Comparison of ENCODE assay signal across 19 cellular contexts in the genomic region with DNA sequence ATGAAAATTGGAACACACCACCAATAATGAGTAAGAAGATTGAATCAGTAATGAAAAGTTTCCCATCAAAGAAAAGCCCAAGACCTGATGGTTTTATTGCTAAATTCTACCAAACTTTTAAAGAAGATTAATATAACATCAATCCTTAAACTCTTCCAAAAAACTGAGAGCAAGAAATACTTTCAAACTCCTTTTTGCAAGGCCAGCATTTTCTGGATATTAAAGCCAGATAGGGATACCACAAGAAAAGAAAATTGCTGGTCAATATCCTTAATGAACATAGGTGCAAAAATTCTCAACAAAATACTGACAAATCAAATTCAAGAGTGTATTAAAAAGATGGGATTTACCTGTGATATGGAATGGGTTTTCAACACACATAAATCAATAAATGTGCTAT.
DNase-seq lines count a peak whose midpoint lies in the region; ATAC-seq, FAIRE-seq and TF ChIP-seq lines count a peak whose summit lies in the region.
"Had no signal": no experiment of that assay in that cellular context is flagged by ENCODE, and none has a peak within 500 bp of the region (broad histone marks: within the 10 kb centered on the region; RNA-seq: fewer than 3 reads in every experiment).

No MANE protein-coding gene starts in this region.

- H4K5ac ChIP-seq in IMR-90 (ENCODE audit: low read depth, low read length) (no peak overlapping the region), H1 (ENCODE audit: insufficient read length, low read depth, low read length) (no peak overlapping the region)

- H3K56ac ChIP-seq in IMR-90 (ENCODE audit: extremely low read depth, insufficient read depth, low read length) (no peak overlapping the region), H1 (replicated peaks; ENCODE audit: insufficient read length, low read depth, low read length) (no peak overlapping the region)

- no peak overlapping the region for H3K4me3 ChIP-seq in A549
- no peak overlapping the region for H3K4me3 ChIP-seq in IMR-90 (ENCODE audit: insufficient read depth, low read depth, low read length)
- H3K4me3 ChIP-seq in H1 (ENCODE audit: extremely low read depth in 1 of 4, insufficient read depth in 2 of 4, low read depth in 3 of 4, low read length in 4 of 4): no peak overlapping the region
- H3K4me3 ChIP-seq: BLaER1 treated with 17β-estradiol and CSF1 and Interleukin-3, amounts not matched to agents 10 nM and 100 nM had no signal

- no peak overlapping the region for H2BK12ac ChIP-seq in H1 (ENCODE audit: low read depth, low read length)

- no peaks in the 10 kb centered on the region for H3K27me3 ChIP-seq in IMR-90 (ENCODE audit: control insufficient read depth, insufficient read depth, low read length)
- H3K27me3 ChIP-seq in H1 (replicated peaks in 1 of 4; ENCODE audit: control insufficient read depth in 3 of 4, extremely low read depth in 1 of 4, insufficient read depth in 3 of 4, low read length in 3 of 4): no peaks in the 10 kb centered on the region
- H3K27me3 ChIP-seq: BLaER1 treated with 17β-estradiol and CSF1 and Interleukin-3, amounts not matched to agents 10 nM and 100 nM had no signal

- H3K9me3 ChIP-seq in A549 (no peaks in the 10 kb centered on the region), IMR-90 (ENCODE audit: control insufficient read depth, insufficient read depth, low read length) (no peaks in the 10 kb centered on the region), H1 (ENCODE audit: insufficient read depth in 2 of 2, low read depth in 1 of 2, low read length in 1 of 2) (no peaks in the 10 kb centered on the region)
- H3K9me3 ChIP-seq: Caco-2 had no signal

- no peaks in the 10 kb centered on the region for H3K23me2 ChIP-seq in H1 (ENCODE audit: low read depth, low read length)

- H3K79me1 ChIP-seq in IMR-90 (ENCODE audit: low read depth in 1 of 2, low read length in 2 of 2): no peaks in the 10 kb centered on the region
- H3K79me1 ChIP-seq in H1 (ENCODE audit: low read depth, low read length): no peaks in the 10 kb centered on the region

- no peaks in the 10 kb centered on the region for H3K4me1 Mint-ChIP-seq in activated T-cell treated with anti-CD3 and anti-CD28 coated beads, Interleukin-2, amount 50 U/mL, for 24 hours (ENCODE audit: low read depth)
- H3K4me1 Mint-ChIP-seq: B cell had no signal

- TF ChIP-seq EP300 in A549 (IDR thresholded peaks at IDR 0.05) (no peak), H1 (IDR thresholded peaks at IDR 0.05; ENCODE audit: borderline replicate concordance in 1 of 2, low read depth in 2 of 2, low read length in 2 of 2) (no peak)

- H4K20me1 ChIP-seq in IMR-90 (ENCODE audit: insufficient read depth, low read length): no peaks in the 10 kb centered on the region
- no peaks in the 10 kb centered on the region for H4K20me1 ChIP-seq in H1 (replicated peaks in 1 of 2; ENCODE audit: control insufficient read depth in 1 of 2, insufficient read depth in 2 of 2, low read length in 2 of 2)
- H4K20me1 ChIP-seq: BLaER1 treated with 17β-estradiol and CSF1 and Interleukin-3, amounts not matched to agents 10 nM and 100 nM had no signal

- H4K8ac ChIP-seq in IMR-90 (ENCODE audit: low read depth in 2 of 2, low read length in 2 of 2): no peak overlapping the region
- H4K8ac ChIP-seq in H1 (ENCODE audit: extremely low read depth, insufficient read depth, low read length): no peak overlapping the region

- BruUV-seq in IMR-90 (replicated peaks; lab: Mats Ljungman, UMichigan): no TSS peak

- H4K91ac ChIP-seq in IMR-90 (ENCODE audit: insufficient read depth, low read depth, low read length) (no peak overlapping the region), H1 (replicated peaks; ENCODE audit: insufficient read length, low read length) (no peak overlapping the region)

- no peaks in the 10 kb centered on the region for H3K36me3 Mint-ChIP-seq in activated T-cell treated with anti-CD3 and anti-CD28 coated beads, Interleukin-2, amount 50 U/mL, for 24 hours (ENCODE audit: low read depth)
- H3K36me3 Mint-ChIP-seq: CD8-positive, alpha-beta T cell had no signal

- H2BK15ac ChIP-seq in IMR-90 (ENCODE audit: low read depth, low read length) (no peak overlapping the region), H1 (ENCODE audit: low read length) (no peak overlapping the region)

- H3K4me3 Mint-ChIP-seq in activated T-cell treated with anti-CD3 and anti-CD28 coated beads, Interleukin-2, amount 50 U/mL, for 24 hours: no peak overlapping the region
- H3K4me3 Mint-ChIP-seq: B cell; CD4-positive, alpha-beta T cell; CD8-positive, alpha-beta T cell had no signal

- H3K4me2 ChIP-seq in A549 (no peak overlapping the region), IMR-90 (ENCODE audit: low read depth, low read length) (no peak overlapping the region), H1 (ENCODE audit: insufficient read depth in 1 of 2, low read depth in 2 of 2, low read length in 2 of 2) (no peak overlapping the region)
- H3K4me2 ChIP-seq: BLaER1 treated with 17β-estradiol and CSF1 and Interleukin-3, amounts not matched to agents 10 nM and 100 nM had no signal

- H3K23ac ChIP-seq in IMR-90 (ENCODE audit: low read depth, low read length): no peak overlapping the region
- no peak overlapping the region for H3K23ac ChIP-seq in H1 (ENCODE audit: insufficient read length)

- no peak overlapping the region for H3K18ac ChIP-seq in IMR-90 (ENCODE audit: low read depth, low read length)
- H3K18ac ChIP-seq in H1 (ENCODE audit: extremely low read depth, low read length): no peak overlapping the region

- FAIRE-seq in A549 (lab: Jason Lieb, UNC): no peak
- FAIRE-seq in H1 (lab: Jason Lieb, UNC): no peak
- FAIRE-seq: D721Med, GM12891, GM19239 had no signal

- CTCF ChIA-PET in A549 (lab: Yijun Ruan, JAX): no interaction called here
- CTCF ChIA-PET in IMR-90 (lab: Yijun Ruan, JAX): no interaction called here
- CTCF ChIA-PET in H1 (lab: Charles Lee; ENCODE audit: partially characterized antibody): no interaction called here

- no peaks in the 10 kb centered on the region for H3K27me3 Mint-ChIP-seq in activated T-cell treated with anti-CD3 and anti-CD28 coated beads, Interleukin-2, amount 50 U/mL, for 24 hours
- H3K27me3 Mint-ChIP-seq: B cell; CD4-positive, alpha-beta T cell had no signal

- H3K36me3 ChIP-seq in IMR-90 (ENCODE audit: control insufficient read depth, insufficient read depth, low read length) (no peaks in the 10 kb centered on the region), H1 (ENCODE audit: control insufficient read depth in 2 of 4, insufficient read depth in 4 of 4, low read length in 3 of 4) (no peaks in the 10 kb centered on the region)
- H3K36me3 ChIP-seq: BLaER1 treated with 17β-estradiol and CSF1 and Interleukin-3, amounts not matched to agents 10 nM and 100 nM had no signal

- H3K4ac ChIP-seq in IMR-90 (ENCODE audit: low read depth, low read length) (no peak overlapping the region), H1 (replicated peaks; ENCODE audit: insufficient read length, low read depth, low read length) (no peak overlapping the region)

- H2BK120ac ChIP-seq in IMR-90 (ENCODE audit: low read depth, low read length): no peak overlapping the region
- H2BK120ac ChIP-seq in H1 (replicated peaks; ENCODE audit: low read depth, low read length): no peak overlapping the region

- in situ Hi-C loops in IMR-90 (cut with MboI; ENCODE audit: low sequenced_read_pairs): no loop called here

- H2BK20ac ChIP-seq in IMR-90 (ENCODE audit: low read depth, low read length) (no peak overlapping the region), H1 (ENCODE audit: low read length) (no peak overlapping the region)

- TF ChIP-seq CTCF in A549 (IDR thresholded peaks at IDR 0.05) (no peak), IMR-90 (conservative IDR thresholded peaks at IDR 0.05; ENCODE audit: low read depth, low read length) (no peak), H1 (IDR thresholded peaks at IDR 0.05; ENCODE audit: control extremely low read depth in 1 of 3, insufficient read depth in 1 of 3, low read depth in 1 of 3, low read length in 3 of 3) (no peak)

- H3K9ac ChIP-seq in IMR-90 (ENCODE audit: low read depth, low read length): no peak overlapping the region
- no peak overlapping the region for H3K9ac ChIP-seq in H1 (replicated peaks in 1 of 4; ENCODE audit: extremely low read depth in 1 of 4, low read depth in 3 of 4, low read length in 3 of 4)
- H3K9ac ChIP-seq: BLaER1 treated with 17β-estradiol and CSF1 and Interleukin-3, amounts not matched to agents 10 nM and 100 nM had no signal

- H2AK9ac ChIP-seq in IMR-90 (replicated peaks; ENCODE audit: low read depth, low read length, poor library complexity): no peak overlapping the region

- POLR2A ChIA-PET in A549 (lab: Yijun Ruan, JAX): no interaction called here
- POLR2A ChIA-PET in IMR-90 (lab: Charles Lee; ENCODE audit: unreplicated experiment): no interaction called here
- POLR2A ChIA-PET in H1 (lab: Charles Lee; ENCODE audit: partially characterized antibody): no interaction called here

- no peak overlapping the region for H2AFZ ChIP-seq in IMR-90 (replicated peaks; ENCODE audit: low read length, poor library complexity)
- no peak overlapping the region for H2AFZ ChIP-seq in H1 (ENCODE audit: low read length)

- intact Hi-C loops in IMR-90 (cut with micrococcal nuclease): no loop called here

- H2BK5ac ChIP-seq in IMR-90 (ENCODE audit: low read depth, low read length, poor library complexity, severe bottlenecking) (no peak overlapping the region), H1 (ENCODE audit: low read depth, low read length) (no peak overlapping the region)

- DNase-seq in A549 (ENCODE audit: low read depth in 1 of 2, low spot score in 1 of 2): no peak
- DNase-seq in IMR-90: no peak
- no peak for DNase-seq in H1 (ENCODE audit: low read depth in 1 of 2, low spot score in 2 of 2)
- DNase-seq in hypothalamus (lab: John Stamatoyannopoulos, UW): no peak
- DNase-seq in activated T-cell treated with anti-CD3 and anti-CD28 coated beads, Interleukin-2, amount 50 U/mL, for 24 hours: no peak
- DNase-seq: 8988T; AML-193; Caco-2; Calu3; CD4-positive, alpha-beta T cell; CD8-positive, alpha-beta T cell; DMS79 treated with DMSO at 0.1 percent for 48 hours; GF-D8 had no signal

- dilution Hi-C loops in IMR-90 (cut with HindIII; ENCODE audit: low sequenced_read_pairs, unreplicated experiment): no loop called here

- ATAC-seq in A549: no peak
- no peak for ATAC-seq in IMR-90 (ENCODE audit: low read depth)
- ATAC-seq: CD8-positive, alpha-beta T cell had no signal

- H3K14ac ChIP-seq in IMR-90 (replicated peaks; ENCODE audit: low read depth, low read length) (no peak overlapping the region), H1 (ENCODE audit: insufficient read length) (no peak overlapping the region)

- H2AK5ac ChIP-seq in IMR-90 (ENCODE audit: low read depth, low read length) (no peak overlapping the region), H1 (ENCODE audit: low read depth, low read length) (no peak overlapping the region)

- no peak for TF ChIP-seq POLR2A in A549 (IDR thresholded peaks at IDR 0.05; ENCODE audit: low read length)
- TF ChIP-seq POLR2A in IMR-90 (IDR thresholded peaks at IDR 0.05; ENCODE audit: low read depth, low read length): no peak
- no peak for TF ChIP-seq POLR2A in H1 (IDR thresholded peaks at IDR 0.05; ENCODE audit: control extremely low read depth in 1 of 2, low read depth in 2 of 2, low read length in 2 of 2)

- H3K79me2 ChIP-seq in H1 (ENCODE audit: control insufficient read depth in 1 of 2, insufficient read depth in 2 of 2, low read length in 2 of 2): no peaks in the 10 kb centered on the region

- no peaks in the 10 kb centered on the region for H3K4me1 ChIP-seq in A549
- H3K4me1 ChIP-seq in IMR-90 (ENCODE audit: control insufficient read depth, insufficient read depth, low read length): no peaks in the 10 kb centered on the region
- H3K4me1 ChIP-seq in H1 (replicated peaks in 1 of 4; ENCODE audit: control insufficient read depth in 3 of 4, insufficient read depth in 4 of 4, low read length in 3 of 4): no peaks in the 10 kb centered on the region
- H3K4me1 ChIP-seq: BLaER1 treated with 17β-estradiol and CSF1 and Interleukin-3, amounts not matched to agents 10 nM and 100 nM; Caco-2 had no signal

- no peak overlapping the region for H3K27ac ChIP-seq in A549
- no peak overlapping the region for H3K27ac ChIP-seq in IMR-90 (ENCODE audit: insufficient read depth, low read length)
- no peak overlapping the region for H3K27ac ChIP-seq in H1 (ENCODE audit: low read depth, low read length)
- H3K27ac ChIP-seq: BLaER1 treated with 17β-estradiol and CSF1 and Interleukin-3, amounts not matched to agents 10 nM and 100 nM; C4-2B had no signal

- H3K27ac Mint-ChIP-seq in activated T-cell treated with anti-CD3 and anti-CD28 coated beads, Interleukin-2, amount 50 U/mL, for 24 hours: no peak overlapping the region
- H3K27ac Mint-ChIP-seq: B cell; CD4-positive, alpha-beta T cell; CD8-positive, alpha-beta T cell had no signal

- H3K9me3 Mint-ChIP-seq in activated T-cell treated with anti-CD3 and anti-CD28 coated beads, Interleukin-2, amount 50 U/mL, for 24 hours: no peaks in the 10 kb centered on the region

- TF ChIP-seq RAD21 in A549 (conservative IDR thresholded peaks at IDR 0.05 in 1 of 2, IDR thresholded peaks at IDR 0.05 in 1 of 2) (no peak), IMR-90 (IDR thresholded peaks at IDR 0.05; ENCODE audit: low read length) (no peak), H1 (IDR thresholded peaks at IDR 0.05 in 1 of 2, conservative IDR thresholded peaks at IDR 0.05 in 1 of 2; ENCODE audit: low read depth in 2 of 2, low read length in 2 of 2) (no peak)

- no peaks in the 10 kb centered on the region for H3K9me1 ChIP-seq in IMR-90 (ENCODE audit: insufficient read depth, low read length)
